In genomic region chr11:30128269-30128932, GRCh38 we compare ENCODE assay signal across 8 cellular contexts.
DNase-seq lines count a peak whose midpoint lies in the region; ATAC-seq, FAIRE-seq and TF ChIP-seq lines count a peak whose summit lies in the region.

No MANE protein-coding gene starts in this region.

- H2AFZ ChIP-seq in osteoblast (ENCODE audit: low read length) = no peak overlapping the region

- H3K27me3 ChIP-seq in osteoblast (ENCODE audit: insufficient read depth, low read length) = no peaks in the 10 kb centered on the region

- no peaks in the 10 kb centered on the region for H3K9me3 ChIP-seq in osteoblast (ENCODE audit: low read depth, low read length)

- FAIRE-seq in A204.1 (lab: Jason Lieb, UNC) = peak; percentile 89

- no peaks in the 10 kb centered on the region for H3K4me1 ChIP-seq in osteoblast (ENCODE audit: insufficient read depth, low read length)

- DNase-seq in NCI-H1092 treated with DMSO at 0.1 percent for 48 hours (lab: John Stamatoyannopoulos, UW) (peak; percentile 5), coronary artery (ENCODE audit: low spot score) (no peak), osteoblast (ENCODE audit: insufficient read length, low spot score, missing footprints) (peak; percentile 8), SHP77 (lab: John Stamatoyannopoulos, UW) (no peak)

- no peaks in the 10 kb centered on the region for H3K79me2 ChIP-seq in osteoblast (ENCODE audit: insufficient read depth, low read length)

- H3K4me3 ChIP-seq in GM12875 (ENCODE audit: low read depth, low read length) (no peak overlapping the region), coronary artery (no peak overlapping the region), osteoblast (ENCODE audit: insufficient read depth, low read length) (no peak overlapping the region)

- TF ChIP-seq POLR2A in GM18505 (IDR thresholded peaks at IDR 0.05; ENCODE audit: borderline replicate concordance, extremely low read depth, insufficient read depth, insufficient read length) = no peak

- H3K4me2 ChIP-seq in osteoblast (ENCODE audit: insufficient read depth, low read length) = no peak overlapping the region

- TF ChIP-seq CTCF in GM12875 (IDR thresholded peaks at IDR 0.05; ENCODE audit: borderline replicate concordance, insufficient read depth, low read depth, low read length) = peak; percentile 60; the same call in 1 of the 2 replicates
- TF ChIP-seq CTCF in coronary artery (IDR thresholded peaks at IDR 0.05) = peak; percentile 43
- TF ChIP-seq CTCF in osteoblast (IDR thresholded peaks at IDR 0.05; ENCODE audit: extremely low read depth, low read depth, low read length) = peak; percentile 63

- no peaks in the 10 kb centered on the region for H4K20me1 ChIP-seq in osteoblast (ENCODE audit: insufficient read depth, low read length)

- H3K27ac ChIP-seq in coronary artery = no peak overlapping the region
- no peak overlapping the region for H3K27ac ChIP-seq in osteoblast (ENCODE audit: low read depth, low read length)

- ATAC-seq in GM18505 (IDR thresholded peaks at IDR 0.05; ENCODE audit: unreplicated experiment) (no peak), GM21528 (IDR thresholded peaks at IDR 0.05; ENCODE audit: low FRiP score, unreplicated experiment) (no peak)

- no peaks in the 10 kb centered on the region for H3K36me3 ChIP-seq in osteoblast (ENCODE audit: insufficient read depth, low read length)

Comparison
In these comparisons a context has a peak if more than half of its experiments do, and no peak if none do; other contexts are left out.
1. DNase-seq: peak in NCI-H1092 treated with DMSO at 0.1 percent for 48 hours (single experiment) and osteoblast (single experiment); none in coronary artery (single experiment) and SHP77 (0 of 2).
2. Peak in every context shown above with its lines, with median percentiles within 50 percentile points of each other: CTCF ChIP-seq.